8 cellular contexts compared by ENCODE assay signal in genomic region chr16:89815639-89816348, GRCh38. TPM values are rescaled to one million over a fixed set of nuclear protein-coding genes. Genes with fewer than 3 reads are reported as not detected.
DNase-seq lines count a peak whose midpoint lies in the region; ATAC-seq and TF ChIP-seq lines count a peak whose summit lies in the region.

No MANE protein-coding gene starts in this region.

- DNase-seq in CD4-positive, alpha-beta T cell, result no peak
- DNase-seq in activated B cell treated with CpG ODN at 0.5 μM for 24 hours (no peak), right cardiac atrium (peak in 1 of 3 donors; percentile 33), glomerular visceral epithelial cell (ENCODE audit: extremely low spot score) (no peak)
- no peak for DNase-seq in stimulated activated naive B cell treated with anti-CD40 and anti-IgM and Interleukin-4, amounts not matched to agents 10 μg/mL and 1 μg/mL and 100 μg/mL, for 72 hours
- no peak for DNase-seq in activated effector memory CD4-positive, alpha-beta T cell treated with anti-CD3 and anti-CD28 coated beads, Interleukin-2, amount 50 U/mL, for 16 hours

- no peak overlapping the region for H3K27ac ChIP-seq in CD4-positive, alpha-beta T cell (ENCODE audit: low read depth, low read length)
- H3K27ac ChIP-seq in right cardiac atrium (ENCODE audit: low read length), result no peak overlapping the region

- intact Hi-C loops in CD4-positive, alpha-beta T cell (cut with DNase I, micrococcal nuclease), result loop anchor here (1.0 to 5.0 kb wide), 4 partner anchors 46 to 157 kb away; partner anchors contain the start of genes TCF25 (in 1 of the 2), VPS9D1 (in 1 of the 2) and ZNF276 (in 1 of the 2)
- intact Hi-C loops in activated B cell treated with CpG ODN at 0.5 μM for 24 hours (cut with micrococcal nuclease), result loop anchor here (1.0 to 5.0 kb wide), 7 partner anchors 13 to 158 kb away; partner anchors contain the start of genes CHMP1A, SPATA2L, SPATA33 and SPIRE2
- intact Hi-C loops in right cardiac atrium (cut with DNase I), result loop anchor here in 1 of 4 donors (10.0 kb wide), 1 partner anchor 49 kb away; no protein-coding TSS in a partner anchor

- POLR2A ChIA-PET in CD4-positive, alpha-beta T cell (lab: Charles Lee), result no interaction called here
- POLR2A ChIA-PET in activated B cell treated with CpG ODN at 0.5 μM for 24 hours (lab: Charles Lee), result interaction anchor here (0.6 to 1.0 kb wide), 3 partner anchors 51 to 96 kb away, joined by 3 to 6 read pairs (median 3); no protein-coding TSS in a partner anchor

- H3K4me3 Mint-ChIP-seq in CD4-positive, alpha-beta T cell, result peak overlapping the region; percentile 83
- peak overlapping the region; percentile 87 for H3K4me3 Mint-ChIP-seq in activated B cell treated with CpG ODN at 0.5 μM for 24 hours
- peak overlapping the region; percentile 82 to 86 for H3K4me3 Mint-ChIP-seq in stimulated activated naive B cell treated with anti-CD40 and anti-IgM and Interleukin-4, amounts not matched to agents 10 μg/mL and 1 μg/mL and 100 μg/mL, for 72 hours

- TF ChIP-seq CTCF in CD4-positive, alpha-beta T cell (IDR thresholded peaks at IDR 0.05), result no peak
- TF ChIP-seq CTCF in activated B cell treated with CpG ODN at 0.5 μM for 24 hours (IDR thresholded peaks at IDR 0.05), result no peak

- CTCF ChIA-PET in CD4-positive, alpha-beta T cell (lab: Charles Lee), result no interaction called here
- CTCF ChIA-PET in activated B cell treated with CpG ODN at 0.5 μM for 24 hours (lab: Charles Lee), result interaction anchor here (0.7 kb wide), 1 partner anchor 148 kb away, joined by 3 read pairs; no protein-coding TSS in a partner anchor

- peaks cover 29% of the 10 kb centered on the region for H3K4me1 Mint-ChIP-seq in CD4-positive, alpha-beta T cell (ENCODE audit: low read depth)
- H3K4me1 Mint-ChIP-seq in activated B cell treated with CpG ODN at 0.5 μM for 24 hours, result peaks cover 19% of the 10 kb centered on the region
- H3K4me1 Mint-ChIP-seq in stimulated activated naive B cell treated with anti-CD40 and anti-IgM and Interleukin-4, amounts not matched to agents 10 μg/mL and 1 μg/mL and 100 μg/mL, for 72 hours, result peaks cover 9 to 29% of the 10 kb centered on the region in 2 donors

- no peaks in the 10 kb centered on the region for H3K27me3 Mint-ChIP-seq in CD4-positive, alpha-beta T cell
- H3K27me3 Mint-ChIP-seq in activated B cell treated with CpG ODN at 0.5 μM for 24 hours, result no peaks in the 10 kb centered on the region
- no peaks in the 10 kb centered on the region for H3K27me3 Mint-ChIP-seq in stimulated activated naive B cell treated with anti-CD40 and anti-IgM and Interleukin-4, amounts not matched to agents 10 μg/mL and 1 μg/mL and 100 μg/mL, for 72 hours

- H3K36me3 Mint-ChIP-seq in CD4-positive, alpha-beta T cell (ENCODE audit: low read depth), result no peaks in the 10 kb centered on the region
- H3K36me3 Mint-ChIP-seq in activated B cell treated with CpG ODN at 0.5 μM for 24 hours (ENCODE audit: low read depth), result no peaks in the 10 kb centered on the region
- peaks cover 8 to 12% of the 10 kb centered on the region in 2 donors for H3K36me3 Mint-ChIP-seq in stimulated activated naive B cell treated with anti-CD40 and anti-IgM and Interleukin-4, amounts not matched to agents 10 μg/mL and 1 μg/mL and 100 μg/mL, for 72 hours

- H3K27me3 ChIP-seq in CD4-positive, alpha-beta T cell (ENCODE audit: control insufficient read depth, insufficient read depth, low read length), result no peaks in the 10 kb centered on the region
- H3K27me3 ChIP-seq in right cardiac atrium (ENCODE audit: control insufficient read depth, insufficient read depth), result no peaks in the 10 kb centered on the region

- no peaks in the 10 kb centered on the region for H3K9me3 ChIP-seq in CD4-positive, alpha-beta T cell (ENCODE audit: control insufficient read depth, low read length)
- no peaks in the 10 kb centered on the region for H3K9me3 ChIP-seq in right cardiac atrium (ENCODE audit: control insufficient read depth, low read length)

- H3K4me1 ChIP-seq in right cardiac atrium (ENCODE audit: control insufficient read depth, insufficient read depth, low read length), result no peaks in the 10 kb centered on the region

- H3K4me3 ChIP-seq in right cardiac atrium (ENCODE audit: low read length), result peak overlapping the region; percentile 73

- H3K9me3 Mint-ChIP-seq in CD4-positive, alpha-beta T cell, result no peaks in the 10 kb centered on the region
- no peaks in the 10 kb centered on the region for H3K9me3 Mint-ChIP-seq in activated B cell treated with CpG ODN at 0.5 μM for 24 hours
- H3K9me3 Mint-ChIP-seq in stimulated activated naive B cell treated with anti-CD40 and anti-IgM and Interleukin-4, amounts not matched to agents 10 μg/mL and 1 μg/mL and 100 μg/mL, for 72 hours, result no peaks in the 10 kb centered on the region

- ATAC-seq in CD4-positive, alpha-beta T cell (ENCODE audit: poor library complexity), result peak; percentile 9
- ATAC-seq in GM19324 (IDR thresholded peaks at IDR 0.05; ENCODE audit: low FRiP score, unreplicated experiment) (peak; percentile 34), HG03439 (IDR thresholded peaks at IDR 0.05; ENCODE audit: unreplicated experiment) (peak; percentile 38), activated B cell treated with CpG ODN at 0.5 μM for 24 hours (ENCODE audit: low read depth) (no peak), right cardiac atrium (peak in 1 of 2 donors; percentile 4)
- ATAC-seq in stimulated activated naive B cell treated with anti-CD40 and anti-IgM and Interleukin-4, amounts not matched to agents 10 μg/mL and 1 μg/mL and 100 μg/mL, for 72 hours (replicated peaks), result peak; percentile 27 to 41

- H3K27ac Mint-ChIP-seq in CD4-positive, alpha-beta T cell, result no peak overlapping the region
- peak overlapping the region; percentile 66 for H3K27ac Mint-ChIP-seq in activated B cell treated with CpG ODN at 0.5 μM for 24 hours
- no peak overlapping the region for H3K27ac Mint-ChIP-seq in stimulated activated naive B cell treated with anti-CD40 and anti-IgM and Interleukin-4, amounts not matched to agents 10 μg/mL and 1 μg/mL and 100 μg/mL, for 72 hours

- WGBS in right cardiac atrium, result 7% methylated on average over 65 of the region's 65 CpGs

RNA-seq across cellular contexts. Expression of gene FANCA, which starts 0.7 kb away (rescaled TPM):
- total RNA-seq in CD4-positive, alpha-beta T cell, result 1 to 10 TPM; 4.1 to 5.0 TPM
- total RNA-seq in activated B cell treated with CpG ODN at 0.5 μM for 24 hours (27.7 and 33.7 TPM in 2 replicates), right cardiac atrium (1 to 10 TPM; 1.8 to 4.4 (median 2.6) TPM)
- polyA plus RNA-seq in right cardiac atrium, result 2.4 TPM

RNA-seq across cellular contexts. Expression of gene SPIRE2, which starts 12.5 kb away (rescaled TPM):
- total RNA-seq in CD4-positive, alpha-beta T cell, result 1 to 10 TPM; 1.1 TPM
- total RNA-seq in activated B cell treated with CpG ODN at 0.5 μM for 24 hours (0.46 and 1.2 TPM in 2 replicates), right cardiac atrium (1 to 10 TPM; 1.7 to 3.1 (median 2.6) TPM)
- polyA plus RNA-seq in right cardiac atrium, result 1.4 TPM

RNA-seq across cellular contexts. Expression of gene TCF25, which starts 57.6 kb away (rescaled TPM):
- 100 to 1,000 TPM; 306 to 307 TPM for total RNA-seq in CD4-positive, alpha-beta T cell
- 256 and 273 TPM in 2 replicates for total RNA-seq in activated B cell treated with CpG ODN at 0.5 μM for 24 hours
- total RNA-seq in right cardiac atrium, result 100 to 1,000 TPM in 3 of 4 donors, 10 to 100 TPM in 1; 97.2 to 137 (median 103) TPM
- polyA plus RNA-seq in right cardiac atrium, result 73.5 TPM
